20 cellular contexts compared by ENCODE assay signal in the genomic region with DNA sequence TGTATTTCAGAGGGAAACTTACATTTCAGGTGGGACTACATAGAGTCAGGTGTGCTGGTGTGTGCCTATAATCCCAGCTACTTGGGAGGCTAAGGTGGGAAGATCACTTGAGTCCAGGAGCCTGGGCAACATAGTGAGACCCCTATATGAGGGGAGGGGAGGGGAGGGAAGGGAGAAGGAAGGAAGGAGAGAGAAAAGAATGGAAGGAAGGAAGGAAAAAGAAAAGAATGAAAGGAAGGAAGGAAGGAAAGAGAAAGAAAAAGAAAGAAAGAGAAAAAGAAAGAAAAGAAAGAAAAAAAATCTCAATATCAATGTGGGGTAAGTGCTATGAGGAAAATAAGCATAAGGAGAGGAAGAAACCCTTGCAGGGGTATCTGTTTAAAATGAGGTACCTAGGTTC. TPM values are rescaled to one million over a fixed set of nuclear protein-coding genes. Genes with fewer than 3 reads are reported as not detected.
A peak's percentile ranks its signal among the peaks of the same experiment; 100 is the strongest.
DNase-seq lines count a peak whose midpoint lies in the region; ATAC-seq, FAIRE-seq and TF ChIP-seq lines count a peak whose summit lies in the region.
"Had no signal": no experiment of that assay in that cellular context is flagged by ENCODE, and none has a peak within 500 bp of the region (broad histone marks: within the 10 kb centered on the region; RNA-seq: fewer than 3 reads in every experiment).

No MANE protein-coding gene starts in this region.

- peaks cover 0 to 3% of the 10 kb centered on the region in 2 donors for H3K9me3 Mint-ChIP-seq in activated T-cell treated with anti-CD3 and anti-CD28 coated beads, Interleukin-2, amount 50 U/mL, for 72 hours
- H3K9me3 Mint-ChIP-seq in activated T-cell treated with anti-CD3 and anti-CD28 coated beads, Interleukin-2, amount 50 U/mL, for 4 hours: peaks cover 4% of the 10 kb centered on the region
- H3K9me3 Mint-ChIP-seq in activated T-helper 17 cell treated with anti-CD3 and anti-CD28 coated beads, Interleukin-2, amount 50 U/mL, for 72 hours: no peaks in the 10 kb centered on the region
- peaks cover 5% of the 10 kb centered on the region for H3K9me3 Mint-ChIP-seq in stimulated activated effector memory CD8-positive, alpha-beta T cell treated with anti-CD3 and anti-CD28 coated beads, Interleukin-12 subunit alpha, Interleukin-12 subunit beta, amount 100 ng/mL, for 72 hours

- no peaks in the 10 kb centered on the region for H3K27me3 Mint-ChIP-seq in activated T-cell treated with anti-CD3 and anti-CD28 coated beads, Interleukin-2, amount 50 U/mL, for 72 hours (ENCODE audit: low read depth)
- no peaks in the 10 kb centered on the region for H3K27me3 Mint-ChIP-seq in activated T-cell treated with anti-CD3 and anti-CD28 coated beads, Interleukin-2, amount 50 U/mL, for 4 hours (ENCODE audit: low read depth)
- no peaks in the 10 kb centered on the region for H3K27me3 Mint-ChIP-seq in activated T-helper 17 cell treated with anti-CD3 and anti-CD28 coated beads, Interleukin-2, amount 50 U/mL, for 72 hours
- H3K27me3 Mint-ChIP-seq: B cell; CD4-positive, alpha-beta T cell had no signal

- no peak overlapping the region for H3K4me3 Mint-ChIP-seq in activated T-cell treated with anti-CD3 and anti-CD28 coated beads, Interleukin-2, amount 50 U/mL, for 72 hours
- H3K4me3 Mint-ChIP-seq in activated T-cell treated with anti-CD3 and anti-CD28 coated beads, Interleukin-2, amount 50 U/mL, for 4 hours: no peak overlapping the region
- H3K4me3 Mint-ChIP-seq in activated T-helper 17 cell treated with anti-CD3 and anti-CD28 coated beads, Interleukin-2, amount 50 U/mL, for 72 hours: no peak overlapping the region
- no peak overlapping the region for H3K4me3 Mint-ChIP-seq in stimulated activated effector memory CD8-positive, alpha-beta T cell treated with anti-CD3 and anti-CD28 coated beads, Interleukin-12 subunit alpha, Interleukin-12 subunit beta, amount 100 ng/mL, for 72 hours
- H3K4me3 Mint-ChIP-seq: B cell; CD4-positive, alpha-beta T cell; GM23338 had no signal

- POLR2A ChIA-PET in HEK293 (lab: Yijun Ruan, JAX): no interaction called here

- TF ChIP-seq POLR2A in H54 (IDR thresholded peaks at IDR 0.05; ENCODE audit: low read depth, low read length): no peak

- no peak for TF ChIP-seq CTCF in HEK293 (tag by site-specific recombination; IDR thresholded peaks at IDR 0.05)

- H3K36me3 Mint-ChIP-seq in activated T-cell treated with anti-CD3 and anti-CD28 coated beads, Interleukin-2, amount 50 U/mL, for 72 hours (ENCODE audit: insufficient read depth in 2 of 2): peaks cover 4 to 5% of the 10 kb centered on the region in 2 donors
- peaks cover 48% of the 10 kb centered on the region for H3K36me3 Mint-ChIP-seq in activated T-cell treated with anti-CD3 and anti-CD28 coated beads, Interleukin-2, amount 50 U/mL, for 4 hours (ENCODE audit: insufficient read depth)
- peaks cover 20% of the 10 kb centered on the region for H3K36me3 Mint-ChIP-seq in activated T-helper 17 cell treated with anti-CD3 and anti-CD28 coated beads, Interleukin-2, amount 50 U/mL, for 72 hours (ENCODE audit: low read depth)
- H3K36me3 Mint-ChIP-seq in stimulated activated effector memory CD8-positive, alpha-beta T cell treated with anti-CD3 and anti-CD28 coated beads, Interleukin-12 subunit alpha, Interleukin-12 subunit beta, amount 100 ng/mL, for 72 hours: no peaks in the 10 kb centered on the region

- no peak for ATAC-seq in activated T-cell treated with anti-CD3 and anti-CD28 coated beads, Interleukin-2, amount 50 U/mL, for 72 hours (replicated peaks in 1 of 2)
- ATAC-seq in activated T-cell treated with anti-CD3 and anti-CD28 coated beads, Interleukin-2, amount 50 U/mL, for 4 hours: no peak
- ATAC-seq in activated T-helper 17 cell treated with anti-CD3 and anti-CD28 coated beads, Interleukin-2, amount 50 U/mL, for 72 hours (replicated peaks): no peak
- no peak for ATAC-seq in stimulated activated effector memory CD8-positive, alpha-beta T cell treated with anti-CD3 and anti-CD28 coated beads, Interleukin-12 subunit alpha, Interleukin-12 subunit beta, amount 100 ng/mL, for 72 hours
- no peak for ATAC-seq in GM21360 (IDR thresholded peaks at IDR 0.05; ENCODE audit: unreplicated experiment)
- ATAC-seq: GM23338, HCT116, HepG2 had no signal

- CTCF ChIA-PET in HEK293 (lab: Yijun Ruan, JAX): no interaction called here

- no peak for FAIRE-seq in H54 (lab: Jason Lieb, UNC)
- FAIRE-seq: GM12892, GM19239, HepG2 had no signal

- H3K36me3 ChIP-seq in HEK293 (ENCODE audit: control insufficient read depth in 2 of 2, insufficient read depth in 1 of 2, low read length in 2 of 2): no peaks in the 10 kb centered on the region

- no peak overlapping the region for H3K4me3 ChIP-seq in HEK293 (ENCODE audit: low read depth, low read length)
- H3K4me3 ChIP-seq: BLaER1 treated with 17β-estradiol and CSF1 and Interleukin-3, amounts not matched to agents 10 nM and 100 nM; GM23338 had no signal

- no peaks in the 10 kb centered on the region for H3K4me1 ChIP-seq in HEK293 (ENCODE audit: control insufficient read depth, insufficient read depth, low read length)

- no peaks in the 10 kb centered on the region for H3K9me3 ChIP-seq in HEK293 (ENCODE audit: control insufficient read depth, insufficient read depth, low read depth, low read length)

- DNase-seq in activated T-cell treated with anti-CD3 and anti-CD28 coated beads, Interleukin-2, amount 50 U/mL, for 72 hours: no peak
- no peak for DNase-seq in activated T-cell treated with anti-CD3 and anti-CD28 coated beads, Interleukin-2, amount 50 U/mL, for 4 hours
- DNase-seq in stimulated activated effector memory CD8-positive, alpha-beta T cell treated with anti-CD3 and anti-CD28 coated beads, Interleukin-12 subunit alpha, Interleukin-12 subunit beta, amount 100 ng/mL, for 72 hours (ENCODE audit: low spot score in 2 of 2): no peak
- DNase-seq in H54 (ENCODE audit: insufficient read length, low spot score): no peak
- DNase-seq: CD4-positive, alpha-beta T cell; DMS153; DMS79; GDM1; H7 had no signal

- H3K27ac ChIP-seq in HEK293 (ENCODE audit: extremely low read depth, low read depth, low read length): no peak overlapping the region
- H3K27ac ChIP-seq: BLaER1 treated with 17β-estradiol and CSF1 and Interleukin-3, amounts not matched to agents 10 nM and 100 nM; KMS-11 had no signal

- H3K4me1 Mint-ChIP-seq in activated T-cell treated with anti-CD3 and anti-CD28 coated beads, Interleukin-2, amount 50 U/mL, for 72 hours (ENCODE audit: low read depth): no peaks in the 10 kb centered on the region
- no peaks in the 10 kb centered on the region for H3K4me1 Mint-ChIP-seq in activated T-cell treated with anti-CD3 and anti-CD28 coated beads, Interleukin-2, amount 50 U/mL, for 4 hours (ENCODE audit: low read depth)
- H3K4me1 Mint-ChIP-seq in activated T-helper 17 cell treated with anti-CD3 and anti-CD28 coated beads, Interleukin-2, amount 50 U/mL, for 72 hours: no peaks in the 10 kb centered on the region
- H3K4me1 Mint-ChIP-seq in stimulated activated effector memory CD8-positive, alpha-beta T cell treated with anti-CD3 and anti-CD28 coated beads, Interleukin-12 subunit alpha, Interleukin-12 subunit beta, amount 100 ng/mL, for 72 hours: no peaks in the 10 kb centered on the region
- H3K4me1 Mint-ChIP-seq: GM23338 had no signal

- peak overlapping the region; percentile 13 for H3K27ac Mint-ChIP-seq in activated T-cell treated with anti-CD3 and anti-CD28 coated beads, Interleukin-2, amount 50 U/mL, for 72 hours
- H3K27ac Mint-ChIP-seq in activated T-helper 17 cell treated with anti-CD3 and anti-CD28 coated beads, Interleukin-2, amount 50 U/mL, for 72 hours: peak overlapping the region; percentile 8
- H3K27ac Mint-ChIP-seq in stimulated activated effector memory CD8-positive, alpha-beta T cell treated with anti-CD3 and anti-CD28 coated beads, Interleukin-12 subunit alpha, Interleukin-12 subunit beta, amount 100 ng/mL, for 72 hours: peak overlapping the region; percentile 1
- H3K27ac Mint-ChIP-seq: B cell; CD4-positive, alpha-beta T cell; GM23338 had no signal

TF ChIP-seq in HEK293, 187 proteins besides CTCF, POLR2A, EP300 and RAD21:
- TF ChIP-seq ZNF366 (tag by site-specific recombination; conservative IDR thresholded peaks at IDR 0.05): peak; percentile 78
- TF ChIP-seq RBAK (tag by site-specific recombination; IDR thresholded peaks at IDR 0.05): no peak

RNA-seq across cellular contexts. Expression of a gene that starts 43.6 kb away (rescaled TPM):
- 10 to 100 TPM; 10.4 to 11.6 TPM for total RNA-seq in activated T-cell treated with anti-CD3 and anti-CD28 coated beads, Interleukin-2, amount 50 U/mL, for 72 hours
- total RNA-seq in activated T-cell treated with anti-CD3 and anti-CD28 coated beads, Interleukin-2, amount 50 U/mL, for 4 hours: 1 to 10 TPM; 5.1 to 5.6 (median 5.5) TPM
- 1 to 10 TPM; 8.5 to 9.6 TPM for total RNA-seq in activated T-helper 17 cell treated with anti-CD3 and anti-CD28 coated beads, Interleukin-2, amount 50 U/mL, for 72 hours
